ENCODE assay signal across 21 cellular contexts in the genomic region with DNA sequence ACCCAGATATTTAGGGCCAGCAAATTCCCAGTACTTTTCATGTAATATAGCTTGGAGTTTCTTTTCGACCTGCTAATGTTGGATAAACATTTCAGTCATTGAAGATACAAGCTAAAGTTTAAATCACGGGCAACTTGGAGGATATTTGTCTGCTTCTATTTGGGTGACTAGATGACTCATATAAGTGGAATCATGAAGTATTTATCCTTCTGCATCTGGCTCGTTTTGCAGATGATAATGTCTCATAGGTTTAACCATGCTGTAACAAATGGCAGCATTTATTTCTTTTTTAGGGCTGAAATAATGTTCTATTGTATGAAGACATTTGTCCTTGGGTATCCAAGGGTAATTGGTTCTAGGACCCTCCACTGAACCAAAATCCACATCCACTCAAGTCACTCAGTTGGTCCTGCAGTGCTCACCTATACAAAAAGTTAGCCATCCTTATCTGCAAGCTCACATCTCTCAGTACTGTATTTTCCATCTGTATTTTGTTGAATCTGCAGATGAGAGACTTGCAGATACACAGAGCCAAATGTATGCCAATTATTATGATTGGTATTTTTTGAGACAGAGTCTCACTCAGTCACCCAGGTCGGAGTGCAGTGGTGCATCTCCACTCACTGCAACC.
A peak's percentile ranks its signal among the peaks of the same experiment; 100 is the strongest.
DNase-seq lines count a peak whose midpoint lies in the region; ATAC-seq and TF ChIP-seq lines count a peak whose summit lies in the region.
"Had no signal": no experiment of that assay in that cellular context is flagged by ENCODE, and none has a peak within 500 bp of the region (broad histone marks: within the 10 kb centered on the region; RNA-seq: fewer than 3 reads in every experiment).

No MANE protein-coding gene starts in this region.

- no peak for ATAC-seq in T-helper 17 cell
- ATAC-seq in HG03460 (IDR thresholded peaks at IDR 0.05; ENCODE audit: unreplicated experiment): no peak
- ATAC-seq: activated CD4-positive, alpha-beta T cell treated with anti-CD3 and anti-CD28 coated beads for 36 hours; activated CD8-positive, alpha-beta memory T cell treated with anti-CD3 and anti-CD28 coated beads, Interleukin-2, amount 10 ng/mL, durations not matched to agents 7 days and 5 days; activated naive CD8-positive, alpha-beta T cell treated with anti-CD3 and anti-CD28 coated beads, Interleukin-2, amount 50 U/mL, for 24 hours; activated T-helper 17 cell treated with anti-CD3 and anti-CD28 coated beads, Interleukin-2, amount 50 U/mL, for 72 hours; gastrocnemius medialis; left lung; stimulated activated naive B cell treated with anti-CD40 and anti-IgM and Interleukin-4, amounts not matched to agents 10 μg/mL and 1 μg/mL and 100 μg/mL, for 72 hours had no signal

- H3K4me1 Mint-ChIP-seq in T-helper 17 cell: no peaks in the 10 kb centered on the region
- H3K4me1 Mint-ChIP-seq: activated CD4-positive, alpha-beta T cell treated with anti-CD3 and anti-CD28 coated beads for 36 hours; activated CD8-positive, alpha-beta memory T cell treated with anti-CD3 and anti-CD28 coated beads, Interleukin-2, amount 10 ng/mL, durations not matched to agents 7 days and 5 days; activated naive CD8-positive, alpha-beta T cell treated with anti-CD3 and anti-CD28 coated beads, Interleukin-2, amount 50 U/mL, for 24 hours; activated T-helper 17 cell treated with anti-CD3 and anti-CD28 coated beads, Interleukin-2, amount 50 U/mL, for 72 hours; neural progenitor cell; stimulated activated naive B cell treated with anti-CD40 and anti-IgM and Interleukin-4, amounts not matched to agents 10 μg/mL and 1 μg/mL and 100 μg/mL, for 72 hours had no signal

- TF ChIP-seq CTCF in AG10803 (conservative IDR thresholded peaks at IDR 0.05; ENCODE audit: low read length) (no peak), choroid plexus epithelial cell (conservative IDR thresholded peaks at IDR 0.05; ENCODE audit: low read depth, low read length) (no peak)

- no peaks in the 10 kb centered on the region for H3K9me3 ChIP-seq in T-helper 17 cell (ENCODE audit: control insufficient read depth, low read length, poor library complexity, severe bottlenecking)
- H3K9me3 ChIP-seq: gastrocnemius medialis, left lung, MG63, tibial nerve had no signal

- H3K4me3 ChIP-seq in AG10803 (ENCODE audit: low read length) (no peak overlapping the region), choroid plexus epithelial cell (ENCODE audit: low read depth, low read length) (no peak overlapping the region)
- H3K4me3 ChIP-seq: gastrocnemius medialis, left lung, MG63, neural progenitor cell, tibial nerve had no signal

- no peak overlapping the region for H3K4me3 Mint-ChIP-seq in T-helper 17 cell
- H3K4me3 Mint-ChIP-seq: activated CD4-positive, alpha-beta T cell treated with anti-CD3 and anti-CD28 coated beads for 36 hours; activated CD8-positive, alpha-beta memory T cell treated with anti-CD3 and anti-CD28 coated beads, Interleukin-2, amount 10 ng/mL, durations not matched to agents 7 days and 5 days; activated naive CD8-positive, alpha-beta T cell treated with anti-CD3 and anti-CD28 coated beads, Interleukin-2, amount 50 U/mL, for 24 hours; activated T-helper 17 cell treated with anti-CD3 and anti-CD28 coated beads, Interleukin-2, amount 50 U/mL, for 72 hours; neural progenitor cell; stimulated activated naive B cell treated with anti-CD40 and anti-IgM and Interleukin-4, amounts not matched to agents 10 μg/mL and 1 μg/mL and 100 μg/mL, for 72 hours had no signal

- H3K27me3 Mint-ChIP-seq in T-helper 17 cell: no peaks in the 10 kb centered on the region
- H3K27me3 Mint-ChIP-seq: activated CD4-positive, alpha-beta T cell treated with anti-CD3 and anti-CD28 coated beads for 36 hours; activated CD8-positive, alpha-beta memory T cell treated with anti-CD3 and anti-CD28 coated beads, Interleukin-2, amount 10 ng/mL, durations not matched to agents 7 days and 5 days; activated naive CD8-positive, alpha-beta T cell treated with anti-CD3 and anti-CD28 coated beads, Interleukin-2, amount 50 U/mL, for 24 hours; activated T-helper 17 cell treated with anti-CD3 and anti-CD28 coated beads, Interleukin-2, amount 50 U/mL, for 72 hours; stimulated activated naive B cell treated with anti-CD40 and anti-IgM and Interleukin-4, amounts not matched to agents 10 μg/mL and 1 μg/mL and 100 μg/mL, for 72 hours had no signal

- H3K36me3 Mint-ChIP-seq in T-helper 17 cell (ENCODE audit: low read depth): peaks cover 2% of the 10 kb centered on the region
- H3K36me3 Mint-ChIP-seq: activated CD8-positive, alpha-beta memory T cell treated with anti-CD3 and anti-CD28 coated beads, Interleukin-2, amount 10 ng/mL, durations not matched to agents 7 days and 5 days; neural progenitor cell; stimulated activated naive B cell treated with anti-CD40 and anti-IgM and Interleukin-4, amounts not matched to agents 10 μg/mL and 1 μg/mL and 100 μg/mL, for 72 hours had no signal

- DNase-seq in AG10803 (ENCODE audit: low read depth) (peak; percentile 74), M059J (ENCODE audit: low read depth) (peak; percentile 37), choroid plexus epithelial cell (ENCODE audit: low read depth) (peak; percentile 83), myocyte (ENCODE audit: low read depth) (peak; percentile 30), T-helper 17 cell (no peak), SW480 (ENCODE audit: low spot score) (no peak)
- DNase-seq in activated naive CD4-positive, alpha-beta T cell treated with Interleukin-2 at 50 U/mL for 16 hours: no peak
- DNase-seq: activated CD4-positive, alpha-beta T cell treated with anti-CD3 and anti-CD28 coated beads for 36 hours; activated CD8-positive, alpha-beta memory T cell treated with anti-CD3 and anti-CD28 coated beads, Interleukin-2, amount 10 ng/mL, durations not matched to agents 7 days and 5 days; activated naive CD8-positive, alpha-beta T cell treated with anti-CD3 and anti-CD28 coated beads, Interleukin-2, amount 50 U/mL, for 24 hours; gastrocnemius medialis; left lung; MG63; NCI-H1694; NCI-H226; retina; stimulated activated naive B cell treated with anti-CD40 and anti-IgM and Interleukin-4, amounts not matched to agents 10 μg/mL and 1 μg/mL and 100 μg/mL, for 72 hours had no signal

- no peak overlapping the region for H3K27ac Mint-ChIP-seq in T-helper 17 cell
- H3K27ac Mint-ChIP-seq: activated CD4-positive, alpha-beta T cell treated with anti-CD3 and anti-CD28 coated beads for 36 hours; activated CD8-positive, alpha-beta memory T cell treated with anti-CD3 and anti-CD28 coated beads, Interleukin-2, amount 10 ng/mL, durations not matched to agents 7 days and 5 days; activated naive CD8-positive, alpha-beta T cell treated with anti-CD3 and anti-CD28 coated beads, Interleukin-2, amount 50 U/mL, for 24 hours; activated T-helper 17 cell treated with anti-CD3 and anti-CD28 coated beads, Interleukin-2, amount 50 U/mL, for 72 hours; neural progenitor cell; stimulated activated naive B cell treated with anti-CD40 and anti-IgM and Interleukin-4, amounts not matched to agents 10 μg/mL and 1 μg/mL and 100 μg/mL, for 72 hours had no signal

Comparison
In these comparisons a context has a peak if more than half of its experiments do, and no peak if none do; other contexts are left out.
1. DNase-seq: peak in AG10803 (single experiment), M059J (single experiment), choroid plexus epithelial cell (single experiment) and myocyte (single experiment); none in T-helper 17 cell (0 of 3), activated naive CD4-positive, alpha-beta T cell treated with Interleukin-2 at 50 U/mL for 16 hours (single experiment) and SW480 (single experiment).